In genomic region chrX:25523574-25523973, GRCh38 we compare ENCODE assay signal across 9 cellular contexts.
A peak's percentile ranks its signal among the peaks of the same experiment; 100 is the strongest.
DNase-seq lines count a peak whose midpoint lies in the region; ATAC-seq, FAIRE-seq and TF ChIP-seq lines count a peak whose summit lies in the region.
"Had no signal": no experiment of that assay in that cellular context is flagged by ENCODE, and none has a peak within 500 bp of the region (broad histone marks: within the 10 kb centered on the region; RNA-seq: fewer than 3 reads in every experiment).

No MANE protein-coding gene starts in this region.

- TF ChIP-seq POLR2A in lower leg skin (IDR thresholded peaks at IDR 0.05) = no peak

- H3K4me3 ChIP-seq in pancreas (no peak overlapping the region), lower leg skin (ENCODE audit: low read depth, poor library complexity, severe bottlenecking) (no peak overlapping the region)

- TF ChIP-seq CTCF in pancreas (IDR thresholded peaks at IDR 0.05) (peak in 2 of 4 donors; percentile 21 to 25), lower leg skin (IDR thresholded peaks at IDR 0.05) (no peak)

- ATAC-seq in pancreas = peak in 3 of 4 donors; percentile 62 to 79 (median 77)

- peaks cover 0 to 4% (median 3%) of the 10 kb centered on the region in 3 donors for H3K4me1 ChIP-seq in pancreas

- intact Hi-C loops in pancreas (cut with DNase I) (no loop called here), lower leg skin (cut with DNase I; ENCODE audit: low total_unique reads) (no loop called here)

- H3K36me3 ChIP-seq in pancreas = no peaks in the 10 kb centered on the region

- no peaks in the 10 kb centered on the region for H3K9me3 ChIP-seq in pancreas

- 2 to 5% methylated on average over 5 of the region's 5 CpGs for WGBS in pancreas, 2 donors
- 7% methylated on average over 5 of the region's 5 CpGs for WGBS in lower leg skin, 2 donors

- DNase-seq in activated CD4-positive, alpha-beta T cell treated with anti-CD3 and anti-CD28 coated beads for 48 hours = peak; percentile 1
- DNase-seq in activated CD4-positive, alpha-beta T cell treated with anti-CD3 and anti-CD28 coated beads, Interleukin-2, amount 50 U/mL, for 4 hours = no peak
- peak; percentile 34 for DNase-seq in NCI-H345 treated with DMSO at 0.1 percent for 48 hours (lab: John Stamatoyannopoulos, UW; ENCODE audit: unreplicated experiment)
- peak; percentile 89 for DNase-seq in dermis blood vessel endothelial cell
- peak in 2 of 6 donors; percentile 15 to 20 for DNase-seq in pancreas
- DNase-seq in AG08395 (ENCODE audit: low spot score) = no peak
- no peak for DNase-seq in lower leg skin (ENCODE audit: low spot score in 2 of 2)
- DNase-seq in stimulated activated CD8-positive, alpha-beta memory T cell treated with anti-CD3 and anti-CD28 coated beads, Interleukin-4, amount 100 ng/mL, for 48 hours = no peak
- DNase-seq: naive B cell had no signal

- H3K27ac ChIP-seq in pancreas = no peak overlapping the region

- FAIRE-seq in pancreas (lab: Jason Lieb, UNC) = peak; percentile 39

- peaks cover 0 to 16% (median 0%) of the 10 kb centered on the region in 4 donors for H3K27me3 ChIP-seq in pancreas

Comparison
In these comparisons a context has a peak if more than half of its experiments do, and no peak if none do; other contexts are left out.
1. DNase-seq: peak in activated CD4-positive, alpha-beta T cell treated with anti-CD3 and anti-CD28 coated beads for 48 hours (single experiment), NCI-H345 treated with DMSO at 0.1 percent for 48 hours (single experiment) and dermis blood vessel endothelial cell (single experiment); none in activated CD4-positive, alpha-beta T cell treated with anti-CD3 and anti-CD28 coated beads, Interleukin-2, amount 50 U/mL, for 4 hours (0 of 2), AG08395 (single experiment), lower leg skin (0 of 2) and stimulated activated CD8-positive, alpha-beta memory T cell treated with anti-CD3 and anti-CD28 coated beads, Interleukin-4, amount 100 ng/mL, for 48 hours (single experiment).